ENCODE assay signal across 8 cellular contexts in the genomic region with DNA sequence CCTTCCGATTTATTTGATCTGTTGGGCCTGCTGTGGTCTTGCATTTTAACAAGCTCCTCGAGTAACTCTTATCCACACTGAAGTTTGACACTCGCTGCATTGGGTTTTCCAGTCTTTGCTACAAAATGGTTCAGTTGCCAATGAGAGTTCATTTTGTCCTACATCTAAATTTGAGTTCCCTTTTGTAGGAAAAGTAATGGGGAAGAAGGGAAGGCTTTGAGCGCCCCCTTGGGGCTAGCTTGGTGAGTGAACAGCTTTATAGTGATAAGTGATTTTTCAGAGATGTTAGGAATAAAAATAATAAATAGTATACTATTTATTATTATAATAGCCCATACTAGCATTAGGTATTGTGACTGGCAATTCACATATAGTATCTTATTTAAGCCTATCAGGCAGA.
A peak's percentile ranks its signal among the peaks of the same experiment; 100 is the strongest.
DNase-seq lines count a peak whose midpoint lies in the region; ATAC-seq and TF ChIP-seq lines count a peak whose summit lies in the region.

No MANE protein-coding gene starts in this region.

- peak; percentile 66 for TF ChIP-seq CTCF in GM06990 (IDR thresholded peaks at IDR 0.05; ENCODE audit: insufficient read depth, low read length, poor library complexity, severe bottlenecking)
- peak; percentile 86 for TF ChIP-seq CTCF in VCaP (conservative IDR thresholded peaks at IDR 0.05)

- DNase-seq in GM06990 (ENCODE audit: extremely low read depth, insufficient read length) (no peak), NCI-H1694 (lab: John Stamatoyannopoulos, UW) (peak; percentile 71), cerebellar cortex (ENCODE audit: low spot score) (peak; percentile 75), left colon (peak; percentile 49 to 84), 8988T (no peak)
- DNase-seq in stimulated activated CD4-positive, alpha-beta T cell treated with anti-CD3 and anti-CD28 coated beads, TNF-alpha, amount 100 ng/mL, for 1 hour (ENCODE audit: low read depth in 3 of 3, low spot score in 1 of 3), result peak; percentile 11 to 35 (median 28)

- H3K27me3 ChIP-seq in GM06990 (replicated peaks; ENCODE audit: control insufficient read depth, insufficient read depth, low read length), result no peaks in the 10 kb centered on the region

- H3K4me3 ChIP-seq in GM06990 (replicated peaks; ENCODE audit: low read depth, low read length), result no peak overlapping the region

- ATAC-seq in left colon, result peak; percentile 39
- no peak for ATAC-seq in GM21515 (IDR thresholded peaks at IDR 0.05; ENCODE audit: unreplicated experiment)

- no peak overlapping the region for H3K27ac ChIP-seq in VCaP

- no peaks in the 10 kb centered on the region for H3K36me3 ChIP-seq in GM06990 (ENCODE audit: control insufficient read depth, insufficient read depth, low read length)

- intact Hi-C loops in left colon (cut with DNase I, micrococcal nuclease), result no loop called here

Comparison
In these comparisons a context has a peak if more than half of its experiments do, and no peak if none do; other contexts are left out.
1. DNase-seq: peak in NCI-H1694 (single experiment), cerebellar cortex (single experiment), left colon (2 of 2) and stimulated activated CD4-positive, alpha-beta T cell treated with anti-CD3 and anti-CD28 coated beads, TNF-alpha, amount 100 ng/mL, for 1 hour (3 of 3); none in GM06990 (single experiment) and 8988T (single experiment).